9 cellular contexts compared by ENCODE assay signal in the genomic region with DNA sequence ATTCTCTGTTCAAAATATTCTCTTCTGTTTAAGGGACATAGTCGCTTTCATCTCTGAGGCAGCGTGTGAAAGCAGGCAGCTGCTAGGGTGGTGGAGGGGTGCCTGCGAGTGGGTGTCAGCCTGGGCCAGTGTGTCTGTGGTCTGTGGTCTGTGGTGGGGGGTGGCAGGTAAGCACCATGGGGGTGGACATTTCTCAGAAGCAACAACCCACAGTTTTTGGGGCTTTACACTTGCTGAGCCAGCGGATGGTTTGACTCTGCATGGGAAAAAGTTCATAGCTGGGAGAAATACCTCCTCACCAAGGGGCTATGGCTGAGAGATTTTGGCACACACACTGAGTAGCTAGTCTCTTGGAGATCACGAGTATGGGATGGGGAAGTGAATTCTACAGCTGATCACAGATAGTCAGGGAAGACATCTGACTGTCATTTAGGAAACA.
DNase-seq lines count a peak whose midpoint lies in the region; ATAC-seq and TF ChIP-seq lines count a peak whose summit lies in the region.
"Had no signal": no experiment of that assay in that cellular context is flagged by ENCODE, and none has a peak within 500 bp of the region (broad histone marks: within the 10 kb centered on the region; RNA-seq: fewer than 3 reads in every experiment).

No MANE protein-coding gene starts in this region.

- no peak overlapping the region for H3K4me3 ChIP-seq in neuronal stem cell (ENCODE audit: low read length in 2 of 2)

- H3K9ac ChIP-seq in neuronal stem cell (ENCODE audit: low read depth, low read length, poor library complexity): no peak overlapping the region

- no peak overlapping the region for H2BK12ac ChIP-seq in neuronal stem cell (ENCODE audit: low read length)

- H4K8ac ChIP-seq in neuronal stem cell (ENCODE audit: low read depth, low read length): no peak overlapping the region

- no peak overlapping the region for H3K14ac ChIP-seq in neuronal stem cell (ENCODE audit: low read length)

- no peaks in the 10 kb centered on the region for H3K9me3 ChIP-seq in neuronal stem cell (replicated peaks in 1 of 2; ENCODE audit: control insufficient read depth in 2 of 2, insufficient read depth in 1 of 2, low read depth in 1 of 2, low read length in 2 of 2)

- no peak overlapping the region for H2BK5ac ChIP-seq in neuronal stem cell (ENCODE audit: low read length)

- H3K18ac ChIP-seq in neuronal stem cell (ENCODE audit: low read length): no peak overlapping the region

- H3K23ac ChIP-seq in neuronal stem cell (ENCODE audit: low read depth, low read length, poor library complexity): no peak overlapping the region

- in situ Hi-C loops in GM13977 (cut with MboI; ENCODE audit: low pct_unique_long_range_greater_than_20kb, low sequenced_read_pairs, unreplicated experiment): no loop called here

- H2AFZ ChIP-seq in neuronal stem cell (ENCODE audit: low read length): no peak overlapping the region

- peaks cover 3% of the 10 kb centered on the region for H3K79me1 ChIP-seq in neuronal stem cell (ENCODE audit: low read depth, low read length)

- H3K4me1 ChIP-seq in neuronal stem cell (ENCODE audit: control insufficient read depth in 2 of 2, insufficient read depth in 1 of 2, low read depth in 1 of 2, low read length in 2 of 2): peaks cover 0 to 14% of the 10 kb centered on the region in 2 donors

- peak; percentile 78 for DNase-seq in GM13977 (ENCODE audit: low spot score)
- DNase-seq in glomerular visceral epithelial cell (ENCODE audit: extremely low spot score): peak; percentile 20
- no peak for DNase-seq in NCI-H2107 treated with DMSO at 0.1 percent for 48 hours (lab: John Stamatoyannopoulos, UW; ENCODE audit: unreplicated experiment)
- no peak for DNase-seq in T-helper 9 cell
- DNase-seq in SW480 (ENCODE audit: low spot score): no peak
- no peak for DNase-seq in neuronal stem cell (ENCODE audit: low spot score)
- DNase-seq: NCI-H774 had no signal

- ATAC-seq in GM19463 (IDR thresholded peaks at IDR 0.05; ENCODE audit: unreplicated experiment) (peak; percentile 95), HG03159 (IDR thresholded peaks at IDR 0.05; ENCODE audit: unreplicated experiment) (peak; percentile 96)

- H3K27me3 ChIP-seq in neuronal stem cell (ENCODE audit: control insufficient read depth in 3 of 3, insufficient read depth in 3 of 3, low read depth in 1 of 3, low read length in 3 of 3): no peaks in the 10 kb centered on the region

- no peak overlapping the region for H2AK5ac ChIP-seq in neuronal stem cell (ENCODE audit: low read depth, low read length)

- no peak overlapping the region for H3K4ac ChIP-seq in neuronal stem cell (ENCODE audit: low read length)

- no peak for TF ChIP-seq CTCF in GM13977 (IDR thresholded peaks at IDR 0.05; ENCODE audit: extremely low read depth, insufficient read depth, missing control alignments)

- no peak overlapping the region for H2BK15ac ChIP-seq in neuronal stem cell (ENCODE audit: low read length)

- H2BK120ac ChIP-seq in neuronal stem cell (ENCODE audit: low read depth, low read length): no peak overlapping the region

- H4K91ac ChIP-seq in neuronal stem cell (ENCODE audit: low read depth, low read length, poor library complexity): no peak overlapping the region

- no peak overlapping the region for H3K27ac ChIP-seq in neuronal stem cell (replicated peaks; ENCODE audit: low read length)

- no CpG with 5 or more reads among the region's 5 CpGs for WGBS in neuronal stem cell (ENCODE audit: extremely low coverage in 2 of 2, insufficient read length in 2 of 2, insufficient replicate concordance in 1 of 2), 2 donors

- H3K4me2 ChIP-seq in neuronal stem cell (ENCODE audit: insufficient read depth, low read length, poor library complexity, severe bottlenecking): no peak overlapping the region

- no peaks in the 10 kb centered on the region for H3K36me3 ChIP-seq in neuronal stem cell (replicated peaks in 1 of 2; ENCODE audit: control insufficient read depth in 2 of 2, insufficient read depth in 2 of 2, low read length in 2 of 2)

Comparison
In these comparisons a context has a peak if more than half of its experiments do, and no peak if none do; other contexts are left out.
1. DNase-seq: peak in GM13977 (single experiment) and glomerular visceral epithelial cell (single experiment); none in NCI-H2107 treated with DMSO at 0.1 percent for 48 hours (single experiment), T-helper 9 cell (single experiment), SW480 (single experiment) and neuronal stem cell (single experiment).